Comparison of ENCODE assay signal across 10 cellular contexts in genomic region chr9:134545213-134546211, GRCh38.
A peak's percentile ranks its signal among the peaks of the same experiment; 100 is the strongest.
DNase-seq lines count a peak whose midpoint lies in the region; ATAC-seq, FAIRE-seq and TF ChIP-seq lines count a peak whose summit lies in the region.
"Had no signal": no experiment of that assay in that cellular context is flagged by ENCODE, and none has a peak within 500 bp of the region (broad histone marks: within the 10 kb centered on the region; RNA-seq: fewer than 3 reads in every experiment).

No MANE protein-coding gene starts in this region.

- H3K27me3 ChIP-seq in gastroesophageal sphincter (peaks cover 19% of the 10 kb centered on the region), osteoblast (ENCODE audit: insufficient read depth, low read length) (no peaks in the 10 kb centered on the region), small intestine (ENCODE audit: control insufficient read depth in 2 of 2, insufficient read depth in 2 of 2, low read length in 2 of 2) (no peaks in the 10 kb centered on the region)

- H3K36me3 ChIP-seq in gastroesophageal sphincter (no peaks in the 10 kb centered on the region), osteoblast (ENCODE audit: insufficient read depth, low read length) (no peaks in the 10 kb centered on the region), small intestine (ENCODE audit: control insufficient read depth in 2 of 2, insufficient read depth in 2 of 2, low read length in 2 of 2) (no peaks in the 10 kb centered on the region)

- ATAC-seq in WTC11 (no peak), gastroesophageal sphincter (peak; percentile 30), HG03565 (IDR thresholded peaks at IDR 0.05; ENCODE audit: unreplicated experiment) (no peak), HG02763 (IDR thresholded peaks at IDR 0.05; ENCODE audit: unreplicated experiment) (no peak)

- CTCF ChIA-PET in WTC11 (lab: Charles Lee) = interaction anchor here (1.4 kb wide), 1 partner anchor 96 kb away, joined by 4 read pairs; no protein-coding TSS in a partner anchor

- H3K79me2 ChIP-seq in osteoblast (ENCODE audit: insufficient read depth, low read length) = no peaks in the 10 kb centered on the region

- H3K4me3 ChIP-seq in gastroesophageal sphincter (peak overlapping the region in 1 of 2 donors; percentile 14), osteoblast (ENCODE audit: insufficient read depth, low read length) (peak overlapping the region; percentile 46), small intestine (ENCODE audit: low read depth in 1 of 2, low read length in 2 of 2) (no peak overlapping the region)

- H3K9me3 ChIP-seq in gastroesophageal sphincter = no peaks in the 10 kb centered on the region
- no peaks in the 10 kb centered on the region for H3K9me3 ChIP-seq in osteoblast (ENCODE audit: low read depth, low read length)
- H3K9me3 ChIP-seq in small intestine (ENCODE audit: control insufficient read depth, low read depth) = no peaks in the 10 kb centered on the region

- H3K4me1 Mint-ChIP-seq in WTC11 = peaks cover 11% of the 10 kb centered on the region

- H3K27me3 Mint-ChIP-seq in WTC11 (ENCODE audit: low read depth) = no peaks in the 10 kb centered on the region

- POLR2A ChIA-PET in WTC11 (lab: Charles Lee) = no interaction called here

- H3K9me3 Mint-ChIP-seq in WTC11 = peaks cover 10% of the 10 kb centered on the region

- TF ChIP-seq CTCF in WTC11 (IDR thresholded peaks at IDR 0.05) = no peak
- TF ChIP-seq CTCF in gastroesophageal sphincter (IDR thresholded peaks at IDR 0.05) = no peak
- TF ChIP-seq CTCF in osteoblast (IDR thresholded peaks at IDR 0.05; ENCODE audit: extremely low read depth, low read depth, low read length) = no peak

- no peak for TF ChIP-seq EP300 in gastroesophageal sphincter (IDR thresholded peaks at IDR 0.05)

- WGBS in gastroesophageal sphincter (ENCODE audit: low coverage in 1 of 2), 2 donors = 51 to 80% methylated on average over 1 to 8 of the region's 36 CpGs
- 61 to 77% (median 71%) methylated on average over 36 of the region's 36 CpGs for WGBS in small intestine, 3 donors

- H4K20me1 ChIP-seq in osteoblast (ENCODE audit: insufficient read depth, low read length) = no peaks in the 10 kb centered on the region

- peak; percentile 84 for DNase-seq in AG08395 (ENCODE audit: low spot score)
- no peak for DNase-seq in WTC11 (ENCODE audit: low spot score)
- DNase-seq in osteoblast (ENCODE audit: insufficient read length, low spot score, missing footprints) = peak; percentile 98
- no peak for DNase-seq in small intestine
- no peak for DNase-seq in HuH-7 (ENCODE audit: low spot score)
- DNase-seq: activated CD8-positive, alpha-beta memory T cell treated with anti-CD3 and anti-CD28 coated beads for 24 hours; stimulated activated CD4-positive, alpha-beta T cell treated with anti-CD3 and anti-CD28 coated beads, Interleukin-1b, Interleukin-23, amount 100 ng/mL, for 48 hours had no signal

- H3K27ac Mint-ChIP-seq in WTC11 = 0 out of 2 replicates have a peak overlapping the region, but pooled peaks have one; percentile 24

- no peak overlapping the region for H3K4me3 Mint-ChIP-seq in WTC11

- TF ChIP-seq POLR2A in gastroesophageal sphincter (IDR thresholded peaks at IDR 0.05) = no peak

- no peaks in the 10 kb centered on the region for H3K36me3 Mint-ChIP-seq in WTC11

- H3K4me1 ChIP-seq in gastroesophageal sphincter (peaks cover 0 to 34% (median 14%) of the 10 kb centered on the region in 3 donors), osteoblast (ENCODE audit: insufficient read depth, low read length) (peaks cover 8% of the 10 kb centered on the region), small intestine (ENCODE audit: control insufficient read depth in 2 of 2, insufficient read depth in 1 of 2, low read depth in 1 of 2, low read length in 1 of 2) (no peaks in the 10 kb centered on the region)

- no peak for FAIRE-seq in small intestine (lab: Jason Lieb, UNC)

- H3K27ac ChIP-seq in gastroesophageal sphincter (peak overlapping the region in 3 of 4 donors; percentile 59 to 67 (median 62)), osteoblast (ENCODE audit: low read depth, low read length) (peak overlapping the region; percentile 19), small intestine (ENCODE audit: low read depth in 1 of 2, low read length in 1 of 2) (peak overlapping the region in 1 of 2 donors; percentile 75)

- no peak overlapping the region for H2AFZ ChIP-seq in osteoblast (ENCODE audit: low read length)

- H3K4me2 ChIP-seq in osteoblast (ENCODE audit: insufficient read depth, low read length) = no peak overlapping the region

TF ChIP-seq in WTC11, 78 proteins besides CTCF, POLR2A, EP300 and RAD21:
- TF ChIP-seq E2F1 (CRISPR knock-in tag; IDR thresholded peaks at IDR 0.05) = no peak
- TF ChIP-seq TCF7 (CRISPR knock-in tag; IDR thresholded peaks at IDR 0.05; ENCODE audit: low read depth) = no peak
- no peak for TF ChIP-seq ZNF532 (CRISPR knock-in tag; IDR thresholded peaks at IDR 0.05; ENCODE audit: borderline replicate concordance)
- no peak for TF ChIP-seq NFE2L1 (CRISPR knock-in tag; IDR thresholded peaks at IDR 0.05)
- TF ChIP-seq ZNF425 (CRISPR knock-in tag; conservative IDR thresholded peaks at IDR 0.05) = no peak

Comparison
In these comparisons a context has a peak if more than half of its experiments do, and no peak if none do; other contexts are left out.
1. DNase-seq: peak in AG08395 (single experiment) and osteoblast (single experiment); none in WTC11 (single experiment), small intestine (single experiment) and HuH-7 (single experiment).